ENCODE assay signal across 8 cellular contexts in the genomic region with DNA sequence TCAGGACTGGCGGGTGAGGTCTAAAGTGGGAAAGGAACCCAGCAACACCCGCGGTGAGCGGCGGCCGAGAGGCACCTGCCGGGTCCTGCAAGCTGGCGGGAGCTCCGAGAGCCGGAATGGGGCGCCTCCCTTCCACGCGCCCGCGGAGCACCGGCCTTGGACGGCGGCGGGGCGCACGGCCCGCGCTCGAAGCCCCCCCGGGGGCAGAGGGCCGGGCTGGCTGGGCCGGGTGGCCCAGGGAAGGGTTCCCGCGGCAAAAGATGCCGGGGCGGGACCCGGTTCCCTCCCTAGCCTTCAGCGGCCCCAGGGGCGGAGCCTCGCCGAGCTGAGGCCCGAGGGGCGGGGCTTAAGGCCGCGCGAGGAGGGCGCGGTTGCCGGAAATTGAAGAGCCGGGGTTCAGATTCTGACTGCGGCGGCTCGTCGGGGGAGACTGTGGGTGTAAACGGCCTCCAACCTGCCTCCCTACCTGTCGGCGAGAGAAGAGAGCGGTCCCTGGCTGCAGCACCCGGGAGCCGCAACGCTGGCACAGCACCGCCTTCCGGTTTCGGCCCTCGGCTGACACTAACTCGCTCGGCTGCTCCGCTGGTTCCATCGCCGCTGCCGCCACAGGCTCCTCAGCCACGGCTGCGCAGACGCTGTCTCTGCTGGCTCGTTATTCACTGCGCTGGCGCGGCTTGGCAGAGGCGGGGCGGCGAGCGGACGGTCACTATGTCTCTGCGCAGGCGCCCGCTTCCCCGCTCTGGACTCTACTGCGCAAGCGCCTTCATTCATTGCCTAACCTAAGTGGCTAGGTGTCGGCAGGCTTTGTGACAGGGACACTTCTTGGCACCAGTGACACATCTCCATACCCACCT. TPM values are rescaled to one million over a fixed set of nuclear protein-coding genes. Genes with fewer than 3 reads are reported as not detected.
DNase-seq lines count a peak whose midpoint lies in the region; ATAC-seq and TF ChIP-seq lines count a peak whose summit lies in the region.

A gene (minus strand): TSS at position 643 of the 854 bp plus-strand sequence. CDS start 51 bp downstream, at position 592.

- no peaks in the 10 kb centered on the region for H3K36me3 ChIP-seq in PC-9 (ENCODE audit: low read depth)
- H3K36me3 ChIP-seq in muscle layer of colon (ENCODE audit: insufficient read depth, low read length), result peaks cover 25% of the 10 kb centered on the region

- peak; percentile 96 for TF ChIP-seq POLR2A in erythroblast (IDR thresholded peaks at IDR 0.05; ENCODE audit: low read length)

- peak within 1 kb of the TSS; percentile 83 for H3K4me2 ChIP-seq in PC-9

- H3K9ac ChIP-seq in muscle layer of colon (ENCODE audit: low read length), result peak within 1 kb of the TSS; percentile 49

- H3K27ac ChIP-seq in PC-9 (peak within 1 kb of the TSS; percentile 70), muscle layer of colon (ENCODE audit: low read depth, low read length) (peak within 1 kb of the TSS; percentile 87)

- CTCF ChIA-PET in PC-9 (lab: Charles Lee), result interaction anchor here (0.6 kb wide), 1 partner anchor 310 kb away, joined by 5 read pairs; no protein-coding TSS in a partner anchor

- H3K27me3 ChIP-seq in PC-9 (ENCODE audit: insufficient read depth, low read depth), result no peaks in the 10 kb centered on the region
- H3K27me3 ChIP-seq in muscle layer of colon (ENCODE audit: control insufficient read depth in 1 of 2, insufficient read depth in 2 of 2, low read length in 2 of 2), result no peaks in the 10 kb centered on the region

- peaks cover 4% of the 10 kb centered on the region for H4K20me1 ChIP-seq in PC-9 (ENCODE audit: insufficient read depth)

- H3K4me1 ChIP-seq in PC-9 (replicated peaks; ENCODE audit: insufficient read depth), result peaks cover 16% of the 10 kb centered on the region
- peaks cover 9% of the 10 kb centered on the region for H3K4me1 ChIP-seq in muscle layer of colon (ENCODE audit: insufficient read depth, low read length)

- H3K9me3 ChIP-seq in PC-9 (ENCODE audit: insufficient read depth, low read depth) (no peaks in the 10 kb centered on the region), muscle layer of colon (ENCODE audit: low read length) (no peaks in the 10 kb centered on the region)

- H3K9me2 ChIP-seq in PC-9 (ENCODE audit: insufficient read depth), result no peaks in the 10 kb centered on the region

- peaks cover 17% of the 10 kb centered on the region; the same call in 1 of the 2 replicates for H3F3A ChIP-seq in PC-9 (ENCODE audit: insufficient read depth, low read depth)

- intact Hi-C loops in PC-9 (cut with micrococcal nuclease; ENCODE audit: unreplicated experiment), result loop anchor here (1.0 to 2.0 kb wide), 2 partner anchors 28 to 78 kb away; a partner anchor contains a TSS

- H3K4me3 ChIP-seq in Jurkat, Clone E6-1 (ENCODE audit: low read length), result peak within 1 kb of the TSS; percentile 91
- H3K4me3 ChIP-seq in PC-9 (peak within 1 kb of the TSS; percentile 89), muscle layer of colon (ENCODE audit: low read depth in 1 of 2, low read length in 2 of 2) (peak within 1 kb of the TSS; percentile 80 to 99)

- TSS peak; percentile 84 for BruUV-seq in PC-9 (replicated peaks; lab: Mats Ljungman, UMichigan)

- DNase-seq in DMS153 treated with DMSO at 0.1 percent for 48 hours (lab: John Stamatoyannopoulos, UW; ENCODE audit: unreplicated experiment) (peak; percentile 99), PC-9 (peak; percentile 90 to 97), erythroblast (lab: John Stamatoyannopoulos, UW) (peak; percentile 95 to 98)
- peak; percentile 90 for DNase-seq in Jurkat, Clone E6-1 (ENCODE audit: low read depth, low spot score)
- peak; percentile 96 for DNase-seq in activated T-cell treated with anti-CD3 and anti-CD28 coated beads, Interleukin-2, amount 50 U/mL, for 1 hour
- peak; percentile 89 for DNase-seq in stimulated activated CD8-positive, alpha-beta memory T cell treated with anti-CD3 and anti-CD28 coated beads, Interleukin-7, amount 100 ng/mL, for 24 hours (ENCODE audit: low read depth)

- POLR2A ChIA-PET in PC-9 (lab: Charles Lee; ENCODE audit: unreplicated experiment), result interaction anchor here (0.5 to 0.8 kb wide), 9 partner anchors 28 to 689 kb away, joined by 3 to 10 read pairs (median 3); no protein-coding TSS in a partner anchor

- no peak for TF ChIP-seq CTCF in PC-9 (conservative IDR thresholded peaks at IDR 0.05)

- H3K79me2 ChIP-seq in PC-9 (ENCODE audit: low read depth), result peaks cover 27% of the 10 kb centered on the region

- ATAC-seq in GM21619 (IDR thresholded peaks at IDR 0.05; ENCODE audit: unreplicated experiment), result peak; percentile 85

- H2AFZ ChIP-seq in PC-9, result peak within 1 kb of the TSS; percentile 94

RNA-seq across cellular contexts. Expression of the gene that starts here (rescaled TPM):
- polyA plus RNA-seq in Jurkat, Clone E6-1 (2012; ENCODE audit: insufficient read depth, insufficient read length), result 19.7 TPM
- 9.4 and 10.9 TPM in 2 replicates for total RNA-seq in PC-9 (2021)

Comparison
In these comparisons a context has a peak if more than half of its experiments do, and no peak if none do; other contexts are left out.
1. Peak in every context shown above with its lines: DNase-seq, ATAC-seq, H3K4me3 ChIP-seq and H3K27ac ChIP-seq.